In the genomic region with DNA sequence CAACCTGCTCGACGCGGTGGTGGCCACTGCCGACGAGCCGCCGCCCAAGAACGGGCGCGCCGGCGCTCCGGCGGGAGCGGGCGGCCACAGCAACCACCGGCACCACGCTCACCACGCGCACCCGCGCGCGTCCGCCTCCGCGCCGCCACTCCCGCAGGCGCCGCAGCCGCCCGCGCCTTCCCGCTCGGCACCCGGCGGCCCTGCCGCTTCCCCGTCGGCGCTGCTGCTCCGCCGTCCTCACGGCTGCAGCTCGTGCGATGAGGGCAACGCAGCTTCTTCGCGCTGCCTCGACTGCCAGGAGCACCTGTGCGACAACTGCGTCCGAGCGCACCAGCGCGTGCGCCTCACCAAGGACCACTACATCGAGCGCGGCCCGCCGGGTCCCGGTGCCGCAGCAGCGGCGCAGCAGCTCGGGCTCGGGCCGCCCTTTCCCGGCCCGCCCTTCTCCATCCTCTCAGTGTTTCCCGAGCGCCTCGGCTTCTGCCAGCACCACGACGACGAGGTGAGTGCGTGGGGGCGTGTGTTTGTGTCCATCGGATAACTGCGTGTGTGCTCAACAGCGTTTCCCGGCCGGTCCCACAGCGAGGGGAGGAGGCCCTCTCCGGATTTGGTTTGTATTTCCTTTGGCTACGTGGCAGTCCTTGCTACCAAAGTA, we compare ENCODE assay signal across 8 cellular contexts. TPM values are rescaled to one million over a fixed set of nuclear protein-coding genes. Genes with fewer than 3 reads are reported as not detected.
DNase-seq lines count a peak whose midpoint lies in the region; ATAC-seq and TF ChIP-seq lines count a peak whose summit lies in the region.

No MANE protein-coding gene starts in this region.

- H3K9me3 ChIP-seq in subcutaneous abdominal adipose tissue (ENCODE audit: control insufficient read depth in 5 of 5, low read length in 5 of 5), result no peaks in the 10 kb centered on the region

- DNase-seq in activated T-cell treated with anti-CD3 and anti-CD28 coated beads, Interleukin-2, amount 50 U/mL, for 24 hours, result peak; percentile 53
- no peak for DNase-seq in activated T-cell treated with anti-CD3 and anti-CD28 coated beads, Interleukin-2, amount 50 U/mL, for 1 hour
- DNase-seq in activated CD8-positive, alpha-beta memory T cell treated with anti-CD3 and anti-CD28 coated beads, Interleukin-2, amount 10 ng/mL, durations not matched to agents 7 days and 5 days, result no peak
- DNase-seq in kidney epithelial cell (ENCODE audit: low read depth), result no peak
- no peak for DNase-seq in retina
- DNase-seq in SW480 (ENCODE audit: low spot score), result no peak

- peak overlapping the region; percentile 49 for H3K4me3 Mint-ChIP-seq in activated T-cell treated with anti-CD3 and anti-CD28 coated beads, Interleukin-2, amount 50 U/mL, for 24 hours
- peak overlapping the region; percentile 9 for H3K4me3 Mint-ChIP-seq in activated CD8-positive, alpha-beta memory T cell treated with anti-CD3 and anti-CD28 coated beads, Interleukin-2, amount 10 ng/mL, durations not matched to agents 7 days and 5 days

- ATAC-seq in activated CD8-positive, alpha-beta memory T cell treated with anti-CD3 and anti-CD28 coated beads, Interleukin-2, amount 10 ng/mL, durations not matched to agents 7 days and 5 days, result peak; percentile 25
- ATAC-seq in GM21529 (IDR thresholded peaks at IDR 0.05; ENCODE audit: unreplicated experiment), result no peak

- CTCF ChIA-PET in activated CD8-positive, alpha-beta memory T cell treated with anti-CD3 and anti-CD28 coated beads, Interleukin-2, amount 10 ng/mL, durations not matched to agents 7 days and 5 days (lab: Charles Lee), result no interaction called here

- H3K9me3 Mint-ChIP-seq in activated T-cell treated with anti-CD3 and anti-CD28 coated beads, Interleukin-2, amount 50 U/mL, for 24 hours, result no peaks in the 10 kb centered on the region
- H3K9me3 Mint-ChIP-seq in activated CD8-positive, alpha-beta memory T cell treated with anti-CD3 and anti-CD28 coated beads, Interleukin-2, amount 10 ng/mL, durations not matched to agents 7 days and 5 days (ENCODE audit: low read depth), result no peaks in the 10 kb centered on the region

- peak overlapping the region; percentile 58 for H3K4me3 ChIP-seq in kidney epithelial cell (ENCODE audit: low read depth, low read length)
- peak overlapping the region in 3 of 5 donors; percentile 21 to 69 (median 55) for H3K4me3 ChIP-seq in subcutaneous abdominal adipose tissue (ENCODE audit: low read depth in 1 of 5, low read length in 5 of 5)

- no peaks in the 10 kb centered on the region for H3K36me3 Mint-ChIP-seq in activated T-cell treated with anti-CD3 and anti-CD28 coated beads, Interleukin-2, amount 50 U/mL, for 24 hours (ENCODE audit: low read depth)
- H3K36me3 Mint-ChIP-seq in activated CD8-positive, alpha-beta memory T cell treated with anti-CD3 and anti-CD28 coated beads, Interleukin-2, amount 10 ng/mL, durations not matched to agents 7 days and 5 days, result peaks cover 1% of the 10 kb centered on the region

- peaks cover 0 to 31% (median 27%) of the 10 kb centered on the region in 5 donors for H3K4me1 ChIP-seq in subcutaneous abdominal adipose tissue (ENCODE audit: control insufficient read depth in 5 of 5, insufficient read depth in 5 of 5, low read length in 5 of 5)

- peaks cover 74% of the 10 kb centered on the region for H3K27me3 Mint-ChIP-seq in activated T-cell treated with anti-CD3 and anti-CD28 coated beads, Interleukin-2, amount 50 U/mL, for 24 hours
- peaks cover 77% of the 10 kb centered on the region for H3K27me3 Mint-ChIP-seq in activated CD8-positive, alpha-beta memory T cell treated with anti-CD3 and anti-CD28 coated beads, Interleukin-2, amount 10 ng/mL, durations not matched to agents 7 days and 5 days

- no peak overlapping the region for H3K9ac ChIP-seq in subcutaneous abdominal adipose tissue (ENCODE audit: low read length in 5 of 5)

- H3K27ac ChIP-seq in subcutaneous abdominal adipose tissue (ENCODE audit: low read depth, low read length), result no peak overlapping the region

- TF ChIP-seq CTCF in kidney epithelial cell (IDR thresholded peaks at IDR 0.05; ENCODE audit: insufficient read depth, low read length, poor library complexity, severe bottlenecking), result no peak

- no peak overlapping the region for H3K27ac Mint-ChIP-seq in activated T-cell treated with anti-CD3 and anti-CD28 coated beads, Interleukin-2, amount 50 U/mL, for 24 hours
- peak overlapping the region; percentile 1 for H3K27ac Mint-ChIP-seq in activated CD8-positive, alpha-beta memory T cell treated with anti-CD3 and anti-CD28 coated beads, Interleukin-2, amount 10 ng/mL, durations not matched to agents 7 days and 5 days

- peaks cover 36% of the 10 kb centered on the region for H3K27me3 ChIP-seq in kidney epithelial cell (ENCODE audit: control insufficient read depth, insufficient read depth, low read length)
- peaks cover 20 to 51% (median 37%) of the 10 kb centered on the region in 5 donors for H3K27me3 ChIP-seq in subcutaneous abdominal adipose tissue (ENCODE audit: control insufficient read depth in 5 of 5, insufficient read depth in 4 of 5, low read length in 5 of 5)

- peaks cover 38% of the 10 kb centered on the region for H3K4me1 Mint-ChIP-seq in activated T-cell treated with anti-CD3 and anti-CD28 coated beads, Interleukin-2, amount 50 U/mL, for 24 hours (ENCODE audit: low read depth)
- H3K4me1 Mint-ChIP-seq in activated CD8-positive, alpha-beta memory T cell treated with anti-CD3 and anti-CD28 coated beads, Interleukin-2, amount 10 ng/mL, durations not matched to agents 7 days and 5 days, result peaks cover 29% of the 10 kb centered on the region

- H3K36me3 ChIP-seq in kidney epithelial cell (ENCODE audit: control insufficient read depth, insufficient read depth, low read length) (no peaks in the 10 kb centered on the region), subcutaneous abdominal adipose tissue (ENCODE audit: control insufficient read depth in 5 of 5, insufficient read depth in 5 of 5, low read length in 5 of 5) (no peaks in the 10 kb centered on the region)

RNA-seq across cellular contexts. Expression of a gene that starts 0.8 kb away (rescaled TPM):
- total RNA-seq in activated CD8-positive, alpha-beta memory T cell treated with anti-CD3 and anti-CD28 coated beads, Interleukin-2, amount 10 ng/mL, durations not matched to agents 7 days and 5 days, result under 1 TPM in 1 of 2 experiments, not detected in 1; 0.09 TPM
- 2.4 and 2.6 TPM in 2 replicates for total RNA-seq in kidney epithelial cell
